Comparison of ENCODE assay signal across 13 cellular contexts in genomic region chr6:85463621-85464259, GRCh38. TPM values are rescaled to one million over a fixed set of nuclear protein-coding genes. Genes with fewer than 3 reads are reported as not detected.
DNase-seq lines count a peak whose midpoint lies in the region; ATAC-seq and TF ChIP-seq lines count a peak whose summit lies in the region.
"Had no signal": no experiment of that assay in that cellular context is flagged by ENCODE, and none has a peak within 500 bp of the region (broad histone marks: within the 10 kb centered on the region; RNA-seq: fewer than 3 reads in every experiment).

No MANE protein-coding gene starts in this region.

- peak overlapping the region; percentile 66 for H3K9ac ChIP-seq in GM23248

- no peak for ATAC-seq in activated T-helper 17 cell treated with anti-CD3 and anti-CD28 coated beads, Interleukin-2, amount 50 U/mL, for 72 hours (replicated peaks)
- ATAC-seq in left lobe of liver (peak; percentile 21), GM21381 (IDR thresholded peaks at IDR 0.05; ENCODE audit: unreplicated experiment) (no peak), natural killer cell (no peak)
- ATAC-seq: GM12878 had no signal

- 61 to 62% methylated on average over 4 of the region's 4 CpGs for WGBS in GM23248 (ENCODE audit: low coverage in 1 of 2, low lambda C conversion rate in 2 of 2, missing lambda C conversion rate in 2 of 2), 2 experiments

- in situ Hi-C loops in GM23248 (cut with MboI), result no loop called here

- DNase-seq in GM23248, result no peak
- no peak for DNase-seq in left lobe of liver (ENCODE audit: low spot score)
- no peak for DNase-seq in amniotic stem cell (lab: John Stamatoyannopoulos, UW)
- DNase-seq in NCI-H526 (lab: John Stamatoyannopoulos, UW), result no peak
- no peak for DNase-seq in natural killer cell
- DNase-seq: activated CD4-positive, CD25-positive, alpha-beta regulatory T cell; islet precursor cell; NCI-H2171 treated with DMSO at 0.1 percent for 48 hours; upper lobe of right lung had no signal

- peak overlapping the region; percentile 92 for H3K27ac Mint-ChIP-seq in activated T-helper 17 cell treated with anti-CD3 and anti-CD28 coated beads, Interleukin-2, amount 50 U/mL, for 72 hours
- H3K27ac Mint-ChIP-seq in natural killer cell, result no peak overlapping the region

- H3K36me3 Mint-ChIP-seq in activated T-helper 17 cell treated with anti-CD3 and anti-CD28 coated beads, Interleukin-2, amount 50 U/mL, for 72 hours (ENCODE audit: low read depth), result no peaks in the 10 kb centered on the region
- H3K36me3 Mint-ChIP-seq in natural killer cell, result no peaks in the 10 kb centered on the region

- peak overlapping the region; percentile 76 for H3K4me3 Mint-ChIP-seq in activated T-helper 17 cell treated with anti-CD3 and anti-CD28 coated beads, Interleukin-2, amount 50 U/mL, for 72 hours
- H3K4me3 Mint-ChIP-seq in natural killer cell, result no peak overlapping the region

- intact Hi-C loops in natural killer cell (cut with micrococcal nuclease), result no loop called here

- H3K4me1 ChIP-seq in ACC112 (ENCODE audit: control insufficient read depth, insufficient read depth, low read length, unreplicated experiment), result peaks cover 93% of the 10 kb centered on the region
- peaks cover 85% of the 10 kb centered on the region for H3K4me1 ChIP-seq in GM23248 (ENCODE audit: insufficient read depth)

- H3K4me3 ChIP-seq in ACC112 (ENCODE audit: low read depth, low read length) (peak overlapping the region; percentile 16; the same call in 1 of the 2 replicates), GM23248 (peak overlapping the region; percentile 29)
- H3K4me3 ChIP-seq: GM12878, upper lobe of right lung had no signal

- no peaks in the 10 kb centered on the region for H3K9me3 Mint-ChIP-seq in activated T-helper 17 cell treated with anti-CD3 and anti-CD28 coated beads, Interleukin-2, amount 50 U/mL, for 72 hours
- H3K9me3 Mint-ChIP-seq in natural killer cell, result no peaks in the 10 kb centered on the region

- peak overlapping the region; percentile 64 for H3K4me2 ChIP-seq in GM23248 (ENCODE audit: unreplicated experiment)

- no peak overlapping the region for H2AFZ ChIP-seq in ACC112 (ENCODE audit: low read length, unreplicated experiment)
- no peak overlapping the region for H2AFZ ChIP-seq in GM23248

- no peaks in the 10 kb centered on the region for H4K20me1 ChIP-seq in GM23248 (ENCODE audit: insufficient read depth)

- H3K9me2 ChIP-seq in GM23248 (ENCODE audit: insufficient read depth), result no peaks in the 10 kb centered on the region

- H3K36me3 ChIP-seq in ACC112 (ENCODE audit: insufficient read depth, low read length) (peaks cover 18% of the 10 kb centered on the region), GM23248 (ENCODE audit: low read depth) (peaks cover 24% of the 10 kb centered on the region)
- H3K36me3 ChIP-seq: upper lobe of right lung had no signal

- H3K27ac ChIP-seq in ACC112 (ENCODE audit: low read depth, low read length) (peak overlapping the region; percentile 100), GM23248 (peak overlapping the region; percentile 100)
- H3K27ac ChIP-seq: upper lobe of right lung had no signal

- peaks cover 7% of the 10 kb centered on the region for H3K27me3 Mint-ChIP-seq in activated T-helper 17 cell treated with anti-CD3 and anti-CD28 coated beads, Interleukin-2, amount 50 U/mL, for 72 hours
- peaks cover 43 to 69% of the 10 kb centered on the region in 2 donors for H3K27me3 Mint-ChIP-seq in natural killer cell (ENCODE audit: low read depth in 2 of 2)

- H3K79me2 ChIP-seq in ACC112 (ENCODE audit: control insufficient read depth, insufficient read depth, low read length, unreplicated experiment) (peaks cover 65% of the 10 kb centered on the region), GM23248 (ENCODE audit: insufficient read depth) (peaks cover 74% of the 10 kb centered on the region)

- H3F3A ChIP-seq in GM23248 (ENCODE audit: insufficient read depth), result peaks cover 80% of the 10 kb centered on the region

- H3K27me3 ChIP-seq in ACC112 (ENCODE audit: insufficient read depth, low read length), result no peaks in the 10 kb centered on the region
- H3K27me3 ChIP-seq in GM23248 (replicated peaks; ENCODE audit: insufficient read depth), result no peaks in the 10 kb centered on the region
- H3K27me3 ChIP-seq: upper lobe of right lung had no signal

- TF ChIP-seq CTCF in natural killer cell (IDR thresholded peaks at IDR 0.05), result no peak

- H3K9me3 ChIP-seq in GM23248 (ENCODE audit: low read depth), result no peaks in the 10 kb centered on the region
- H3K9me3 ChIP-seq: upper lobe of right lung had no signal

- peaks cover 36% of the 10 kb centered on the region for H3K4me1 Mint-ChIP-seq in activated T-helper 17 cell treated with anti-CD3 and anti-CD28 coated beads, Interleukin-2, amount 50 U/mL, for 72 hours
- H3K4me1 Mint-ChIP-seq in natural killer cell, result peaks cover 57 to 63% of the 10 kb centered on the region in 2 donors

RNA-seq across cellular contexts. Expression of gene NT5E, which starts 13.9 kb away (rescaled TPM):
- total RNA-seq in GM23248 (2014; rRNA removed; shearing (Covaris generic)), result 264 and 293 TPM in 2 replicates
- 201 and 205 TPM in 2 replicates for polyA plus RNA-seq in GM23248 (2016; fragmentation: Nextera tagmentation; extraction: Ambion mirVana)
- total RNA-seq in activated T-helper 17 cell treated with anti-CD3 and anti-CD28 coated beads, Interleukin-2, amount 50 U/mL, for 72 hours, result 10 to 100 TPM in 1 of 2 donors, 1 to 10 TPM in 1; 1.2 to 10.5 TPM
- 29.9 TPM for total RNA-seq in left lobe of liver
- under 1 TPM in 2 of 3 donors, not detected in 1; 0.57 to 0.70 TPM for total RNA-seq in natural killer cell
